Comparison of ENCODE assay signal across 8 cellular contexts in genomic region chr10:121753726-121754476, GRCh38.
DNase-seq lines count a peak whose midpoint lies in the region; ATAC-seq and TF ChIP-seq lines count a peak whose summit lies in the region.

No MANE protein-coding gene starts in this region.

- ATAC-seq in GM21367 (IDR thresholded peaks at IDR 0.05; ENCODE audit: unreplicated experiment), result peak; percentile 82
- peak; percentile 86 for ATAC-seq in HG03469 (IDR thresholded peaks at IDR 0.05; ENCODE audit: unreplicated experiment)
- ATAC-seq in left lung, result peak; percentile 62
- no peak for ATAC-seq in effector memory CD8-positive, alpha-beta T cell (replicated peaks)

- H3K27me3 ChIP-seq in left lung, result no peaks in the 10 kb centered on the region

- H3K9me3 ChIP-seq in left lung, result peaks cover 0 to 36% of the 10 kb centered on the region in 2 donors

- POLR2A ChIA-PET in activated CD4-positive, alpha-beta memory T cell treated with anti-CD3 and anti-CD28 coated beads for 36 hours (lab: Charles Lee), result no interaction called here

- peak; percentile 20 for TF ChIP-seq CTCF in GM12865 (IDR thresholded peaks at IDR 0.05; ENCODE audit: insufficient read depth, low read depth, low read length, missing control alignments)
- no peak for TF ChIP-seq CTCF in left lung (IDR thresholded peaks at IDR 0.05)

- H3K36me3 ChIP-seq in left lung, result peaks cover 0 to 26% of the 10 kb centered on the region in 2 donors

- peaks cover 42% of the 10 kb centered on the region for H3K36me3 Mint-ChIP-seq in activated CD4-positive, alpha-beta memory T cell treated with anti-CD3 and anti-CD28 coated beads for 36 hours
- H3K36me3 Mint-ChIP-seq in effector memory CD8-positive, alpha-beta T cell (ENCODE audit: insufficient read depth), result peaks cover 3% of the 10 kb centered on the region

- intact Hi-C loops in activated CD4-positive, alpha-beta memory T cell treated with anti-CD3 and anti-CD28 coated beads for 36 hours (cut with micrococcal nuclease), result loop anchor here (1.0 to 10.0 kb wide), 7 partner anchors 13 to 902 kb away; partner anchors contain the start of genes PLEKHA1 and WDR11
- intact Hi-C loops in left lung (cut with DNase I), result no loop called here

- peaks cover 23% of the 10 kb centered on the region for H3K4me1 Mint-ChIP-seq in activated CD4-positive, alpha-beta memory T cell treated with anti-CD3 and anti-CD28 coated beads for 36 hours (ENCODE audit: low read depth)
- peaks cover 7 to 12% of the 10 kb centered on the region in 2 donors for H3K4me1 Mint-ChIP-seq in effector memory CD8-positive, alpha-beta T cell (ENCODE audit: low read depth in 2 of 2)

- H3K27ac Mint-ChIP-seq in activated CD4-positive, alpha-beta memory T cell treated with anti-CD3 and anti-CD28 coated beads for 36 hours, result peak overlapping the region; percentile 68
- peak overlapping the region in 1 of 2 donors; percentile 23 for H3K27ac Mint-ChIP-seq in effector memory CD8-positive, alpha-beta T cell

- DNase-seq in GM12865 (ENCODE audit: low read depth) (peak; percentile 76), left lung (no peak), substantia nigra (lab: John Stamatoyannopoulos, UW) (no peak), NCI-H1048 (lab: John Stamatoyannopoulos, UW) (no peak)
- no peak for DNase-seq in activated CD4-positive, alpha-beta memory T cell treated with anti-CD3 and anti-CD28 coated beads for 36 hours
- DNase-seq in effector memory CD8-positive, alpha-beta T cell, result no peak

- H3K27me3 Mint-ChIP-seq in activated CD4-positive, alpha-beta memory T cell treated with anti-CD3 and anti-CD28 coated beads for 36 hours, result no peaks in the 10 kb centered on the region
- no peaks in the 10 kb centered on the region for H3K27me3 Mint-ChIP-seq in effector memory CD8-positive, alpha-beta T cell

- H3K9me3 Mint-ChIP-seq in activated CD4-positive, alpha-beta memory T cell treated with anti-CD3 and anti-CD28 coated beads for 36 hours, result peaks cover 35% of the 10 kb centered on the region
- peaks cover 8 to 21% of the 10 kb centered on the region in 2 donors for H3K9me3 Mint-ChIP-seq in effector memory CD8-positive, alpha-beta T cell

- H3K27ac ChIP-seq in left lung (peak overlapping the region in 1 of 2 donors; percentile 21), substantia nigra (ENCODE audit: low read depth, low read length, poor library complexity, severe bottlenecking) (no peak overlapping the region)

- H3K4me3 Mint-ChIP-seq in activated CD4-positive, alpha-beta memory T cell treated with anti-CD3 and anti-CD28 coated beads for 36 hours, result no peak overlapping the region
- H3K4me3 Mint-ChIP-seq in effector memory CD8-positive, alpha-beta T cell, result no peak overlapping the region

- H3K4me3 ChIP-seq in GM12865 (ENCODE audit: low read depth, low read length) (peak overlapping the region; percentile 4; the same call in 1 of the 2 replicates), left lung (no peak overlapping the region)

- CTCF ChIA-PET in activated CD4-positive, alpha-beta memory T cell treated with anti-CD3 and anti-CD28 coated beads for 36 hours (lab: Charles Lee), result interaction anchor here (1.0 kb wide), 1 partner anchor 16 kb away, joined by 3 read pairs; no protein-coding TSS in a partner anchor

- H3K4me1 ChIP-seq in left lung, result no peaks in the 10 kb centered on the region
